ENCODE assay signal across 7 cellular contexts in genomic region chr11:116788534-116788933, GRCh38. TPM values are rescaled to one million over a fixed set of nuclear protein-coding genes. Genes with fewer than 3 reads are reported as not detected.
A peak's percentile ranks its signal among the peaks of the same experiment; 100 is the strongest.
DNase-seq lines count a peak whose midpoint lies in the region; ATAC-seq, FAIRE-seq and TF ChIP-seq lines count a peak whose summit lies in the region.

No MANE protein-coding gene starts in this region.

- H3K27ac Mint-ChIP-seq in activated naive CD8-positive, alpha-beta T cell treated with anti-CD3 and anti-CD28 coated beads, Interleukin-2, amount 10 ng/mL, durations not matched to agents 7 days and 5 days: peak overlapping the region; percentile 96

- peaks cover 13% of the 10 kb centered on the region for H3K4me1 ChIP-seq in HUES6 (ENCODE audit: control insufficient read depth, insufficient read depth, low read length)
- peaks cover 16 to 17% of the 10 kb centered on the region in 2 donors for H3K4me1 ChIP-seq in kidney (ENCODE audit: control insufficient read depth in 1 of 2, insufficient read depth in 1 of 2, low read depth in 1 of 2, low read length in 2 of 2)
- H3K4me1 ChIP-seq in subcutaneous abdominal adipose tissue (ENCODE audit: control insufficient read depth in 5 of 5, insufficient read depth in 5 of 5, low read length in 5 of 5): peaks cover 11 to 48% (median 38%) of the 10 kb centered on the region in 5 donors

- POLR2A ChIA-PET in activated naive CD8-positive, alpha-beta T cell treated with anti-CD3 and anti-CD28 coated beads, Interleukin-2, amount 10 ng/mL, durations not matched to agents 7 days and 5 days (lab: Charles Lee): interaction anchor here (0.8 to 8.0 kb wide), 6 partner anchors 12 to 65 kb away, joined by 4 to 79 read pairs (median 8); partner anchors contain the start of gene BUD13

- H3K4me3 Mint-ChIP-seq in activated naive CD8-positive, alpha-beta T cell treated with anti-CD3 and anti-CD28 coated beads, Interleukin-2, amount 10 ng/mL, durations not matched to agents 7 days and 5 days: peak overlapping the region; percentile 96

- peaks cover 33% of the 10 kb centered on the region for H3K36me3 ChIP-seq in HUES6 (ENCODE audit: control insufficient read depth, insufficient read depth, low read length)
- H3K36me3 ChIP-seq in kidney (ENCODE audit: control insufficient read depth in 1 of 2, insufficient read depth in 2 of 2, low read length in 2 of 2): peaks cover 18 to 25% of the 10 kb centered on the region in 2 donors
- H3K36me3 ChIP-seq in subcutaneous abdominal adipose tissue (ENCODE audit: control insufficient read depth in 5 of 5, insufficient read depth in 5 of 5, low read length in 5 of 5): peaks cover 5 to 30% (median 25%) of the 10 kb centered on the region in 5 donors

- H3K9me3 Mint-ChIP-seq in activated naive CD8-positive, alpha-beta T cell treated with anti-CD3 and anti-CD28 coated beads, Interleukin-2, amount 10 ng/mL, durations not matched to agents 7 days and 5 days: no peaks in the 10 kb centered on the region

- H3K4me3 ChIP-seq in HUES6 (ENCODE audit: low read depth, low read length) (peak overlapping the region; percentile 95), kidney (ENCODE audit: low read length in 2 of 2) (peak overlapping the region; percentile 65 to 94), subcutaneous abdominal adipose tissue (ENCODE audit: low read depth in 1 of 5, low read length in 5 of 5) (peak overlapping the region; percentile 76 to 91 (median 84))

- peaks cover 32% of the 10 kb centered on the region for H3K27me3 ChIP-seq in HUES6 (ENCODE audit: control insufficient read depth, insufficient read depth, low read length)
- H3K27me3 ChIP-seq in subcutaneous abdominal adipose tissue (ENCODE audit: control insufficient read depth in 5 of 5, insufficient read depth in 4 of 5, low read length in 5 of 5): no peaks in the 10 kb centered on the region

- H3K9ac ChIP-seq in HUES6 (ENCODE audit: low read length) (peak overlapping the region; percentile 66), kidney (ENCODE audit: low read length in 2 of 2) (peak overlapping the region in 1 of 2 donors; percentile 83), subcutaneous abdominal adipose tissue (ENCODE audit: low read length in 5 of 5) (peak overlapping the region in 4 of 5 donors; percentile 85 to 92 (median 88))

- TF ChIP-seq CTCF in kidney (IDR thresholded peaks at IDR 0.05; ENCODE audit: borderline replicate concordance, extremely low read depth, insufficient read depth): no peak
- TF ChIP-seq CTCF in GM10266 (IDR thresholded peaks at IDR 0.05; ENCODE audit: control insufficient read depth, insufficient read depth, low read depth, missing control alignments): no peak

- no peak for FAIRE-seq in kidney (lab: Jason Lieb, UNC)

- DNase-seq in activated naive CD8-positive, alpha-beta T cell treated with anti-CD3 and anti-CD28 coated beads, Interleukin-2, amount 10 ng/mL, durations not matched to agents 7 days and 5 days: no peak
- DNase-seq in kidney: no peak
- no peak for DNase-seq in GM10266 (ENCODE audit: extremely low spot score)
- no peak for DNase-seq in HuH-7.5 (ENCODE audit: low spot score)
- DNase-seq in NCI-H2107 (lab: John Stamatoyannopoulos, UW): no peak

- peaks cover 18% of the 10 kb centered on the region for H3K36me3 Mint-ChIP-seq in activated naive CD8-positive, alpha-beta T cell treated with anti-CD3 and anti-CD28 coated beads, Interleukin-2, amount 10 ng/mL, durations not matched to agents 7 days and 5 days

- ATAC-seq in activated naive CD8-positive, alpha-beta T cell treated with anti-CD3 and anti-CD28 coated beads, Interleukin-2, amount 10 ng/mL, durations not matched to agents 7 days and 5 days (ENCODE audit: low read depth): no peak

- peaks cover 30% of the 10 kb centered on the region for H3K4me1 Mint-ChIP-seq in activated naive CD8-positive, alpha-beta T cell treated with anti-CD3 and anti-CD28 coated beads, Interleukin-2, amount 10 ng/mL, durations not matched to agents 7 days and 5 days

- peaks cover 3% of the 10 kb centered on the region for H3K27me3 Mint-ChIP-seq in activated naive CD8-positive, alpha-beta T cell treated with anti-CD3 and anti-CD28 coated beads, Interleukin-2, amount 10 ng/mL, durations not matched to agents 7 days and 5 days

- H3K9me3 ChIP-seq in HUES6 (ENCODE audit: control insufficient read depth, insufficient read depth, low read depth, low read length) (no peaks in the 10 kb centered on the region), kidney (ENCODE audit: control insufficient read depth in 1 of 2, low read length in 2 of 2) (no peaks in the 10 kb centered on the region), subcutaneous abdominal adipose tissue (ENCODE audit: control insufficient read depth in 5 of 5, low read length in 5 of 5) (no peaks in the 10 kb centered on the region)

- no peak overlapping the region for H3K27ac ChIP-seq in HUES6 (ENCODE audit: low read depth, low read length)
- peak overlapping the region in 1 of 2 donors; percentile 28 for H3K27ac ChIP-seq in kidney (ENCODE audit: low read depth in 2 of 2, low read length in 2 of 2)
- H3K27ac ChIP-seq in subcutaneous abdominal adipose tissue (ENCODE audit: low read depth, low read length): peak overlapping the region; percentile 80

- intact Hi-C loops in kidney (cut with DNase I): no loop called here

RNA-seq across cellular contexts. Expression of gene ZPR1, which starts 0.7 kb away (rescaled TPM):
- 10 to 100 TPM; 53.6 to 57.3 TPM for total RNA-seq in activated naive CD8-positive, alpha-beta T cell treated with anti-CD3 and anti-CD28 coated beads, Interleukin-2, amount 10 ng/mL, durations not matched to agents 7 days and 5 days
- total RNA-seq in kidney: 40.2 TPM
- 30.0 TPM for polyA plus RNA-seq in kidney (ENCODE audit: insufficient read depth, low read depth, low replicate concordance)

RNA-seq across cellular contexts. Expression of gene APOA5, which starts 3.1 kb away (rescaled TPM):
- not detected for total RNA-seq in activated naive CD8-positive, alpha-beta T cell treated with anti-CD3 and anti-CD28 coated beads, Interleukin-2, amount 10 ng/mL, durations not matched to agents 7 days and 5 days
- total RNA-seq in kidney: not detected
- polyA plus RNA-seq in kidney (ENCODE audit: insufficient read depth, low read depth, low replicate concordance): not detected

RNA-seq across cellular contexts. Expression of gene BUD13, which starts 15.7 kb away (rescaled TPM):
- total RNA-seq in activated naive CD8-positive, alpha-beta T cell treated with anti-CD3 and anti-CD28 coated beads, Interleukin-2, amount 10 ng/mL, durations not matched to agents 7 days and 5 days: 10 to 100 TPM; 32.1 to 33.0 TPM
- 14.1 TPM for total RNA-seq in kidney
- polyA plus RNA-seq in kidney (ENCODE audit: insufficient read depth, low read depth, low replicate concordance): 11.7 TPM

RNA-seq across cellular contexts. Expression of gene APOA4, which starts 34.6 kb away (rescaled TPM):
- total RNA-seq in activated naive CD8-positive, alpha-beta T cell treated with anti-CD3 and anti-CD28 coated beads, Interleukin-2, amount 10 ng/mL, durations not matched to agents 7 days and 5 days: not detected
- not detected for total RNA-seq in kidney
- polyA plus RNA-seq in kidney (ENCODE audit: insufficient read depth, low read depth, low replicate concordance): 0.80 TPM

RNA-seq across cellular contexts. Expression of gene APOC3, which starts 41.2 kb away (rescaled TPM):
- not detected for total RNA-seq in activated naive CD8-positive, alpha-beta T cell treated with anti-CD3 and anti-CD28 coated beads, Interleukin-2, amount 10 ng/mL, durations not matched to agents 7 days and 5 days
- not detected for total RNA-seq in kidney
- 35.6 TPM for polyA plus RNA-seq in kidney (ENCODE audit: insufficient read depth, low read depth, low replicate concordance)
